Comparison of ENCODE assay signal across 9 cellular contexts in genomic region chr17:58323420-58324408, GRCh38. TPM values are rescaled to one million over a fixed set of nuclear protein-coding genes. Genes with fewer than 3 reads are reported as not detected.
DNase-seq lines count a peak whose midpoint lies in the region; ATAC-seq and TF ChIP-seq lines count a peak whose summit lies in the region.
"Had no signal": no experiment of that assay in that cellular context is flagged by ENCODE, and none has a peak within 500 bp of the region (broad histone marks: within the 10 kb centered on the region; RNA-seq: fewer than 3 reads in every experiment).

No MANE protein-coding gene starts in this region.

- peaks cover 11 to 28% (median 23%) of the 10 kb centered on the region in 3 donors for H3K4me1 Mint-ChIP-seq in IgD-negative memory B cell
- peaks cover 12% of the 10 kb centered on the region for H3K4me1 Mint-ChIP-seq in nephron

- DNase-seq in 8988T (peak; percentile 27), MV-4-11 (lab: John Stamatoyannopoulos, UW) (no peak), left colon (no peak)
- DNase-seq in NK-92 treated with Interleukin-12 subunit alpha and Interleukin-12 subunit beta, amount 100 ng/mL, for 24 hours (lab: John Stamatoyannopoulos, UW), result no peak
- DNase-seq in activated CD4-positive, alpha-beta T cell treated with anti-CD3 and anti-CD28 coated beads for 1 hour, result no peak

- peaks cover 0 to 3% of the 10 kb centered on the region in 2 donors for H3K36me3 ChIP-seq in esophagus (ENCODE audit: control insufficient read depth in 2 of 2, insufficient read depth in 2 of 2, low read length in 1 of 2)

- H3K27ac ChIP-seq in esophagus (ENCODE audit: low read depth in 2 of 2, low read length in 1 of 2), result no peak overlapping the region

- H3K27me3 Mint-ChIP-seq in IgD-negative memory B cell, result no peaks in the 10 kb centered on the region
- H3K27me3 Mint-ChIP-seq in nephron (ENCODE audit: low read depth), result peaks cover 12% of the 10 kb centered on the region

- no peak for ATAC-seq in left colon
- ATAC-seq: K562 had no signal

- no peak for TF ChIP-seq CTCF in nephron (IDR thresholded peaks at IDR 0.05; ENCODE audit: unreplicated experiment in 3 of 3)

- H3K9me3 Mint-ChIP-seq in IgD-negative memory B cell (no peaks in the 10 kb centered on the region), nephron (no peaks in the 10 kb centered on the region)

- no peaks in the 10 kb centered on the region for H3K27me3 ChIP-seq in esophagus (ENCODE audit: control insufficient read depth in 1 of 2, insufficient read depth in 2 of 2, low read length in 2 of 2)

- intact Hi-C loops in left colon (cut with DNase I, micrococcal nuclease), result no loop called here

- H3K9me3 ChIP-seq in esophagus (ENCODE audit: control insufficient read depth in 2 of 2, insufficient read depth in 1 of 2, low read depth in 1 of 2, low read length in 1 of 2), result no peaks in the 10 kb centered on the region

- peaks cover 0 to 11% of the 10 kb centered on the region in 2 donors for H3K4me1 ChIP-seq in esophagus (ENCODE audit: control insufficient read depth in 2 of 2, insufficient read depth in 2 of 2, low read length in 1 of 2)

- H3K36me3 Mint-ChIP-seq in IgD-negative memory B cell (peaks cover 3% of the 10 kb centered on the region), nephron (ENCODE audit: low read depth) (peaks cover 5% of the 10 kb centered on the region)

- H3K4me3 ChIP-seq in esophagus (ENCODE audit: low read depth in 1 of 2, low read length in 2 of 2), result peak overlapping the region; percentile 49 to 59
- H3K4me3 ChIP-seq: K562 had no signal

- H3K27ac Mint-ChIP-seq in IgD-negative memory B cell (peak overlapping the region in 1 of 3 donors; percentile 82), nephron (peak overlapping the region; percentile 55 to 75 (median 57))

- peak overlapping the region in 3 of 4 donors; percentile 47 to 78 (median 61) for H3K4me3 Mint-ChIP-seq in IgD-negative memory B cell
- H3K4me3 Mint-ChIP-seq in nephron, result peak overlapping the region; percentile 80 to 82 (median 81)

- WGBS in esophagus, 2 donors, result 28 to 37% methylated on average over 20 of the region's 20 CpGs

RNA-seq across cellular contexts. Expression of gene TSPOAP1, which starts 4.9 kb away (rescaled TPM):
- 1.3 TPM for polyA plus RNA-seq in IgD-negative memory B cell
- 10 to 100 TPM in 1 of 2 donors, 1 to 10 TPM in 1; 7.3 to 14.9 TPM for polyA plus RNA-seq in esophagus
- 1 to 10 TPM; 6.1 to 7.9 TPM for total RNA-seq in left colon

RNA-seq across cellular contexts. Expression of gene SUPT4H1, which starts 28.3 kb away (rescaled TPM):
- polyA plus RNA-seq in IgD-negative memory B cell (94.2 TPM), esophagus (10 to 100 TPM; 39.9 to 80.8 TPM)
- total RNA-seq in left colon, result 10 to 100 TPM; 58.1 to 63.0 TPM

RNA-seq across cellular contexts. Expression of gene MPO, which starts 43.0 kb away (rescaled TPM):
- not detected for polyA plus RNA-seq in IgD-negative memory B cell
- polyA plus RNA-seq in esophagus, result under 1 TPM in 1 of 2 donors, not detected in 1; 0.02 TPM
- total RNA-seq in left colon, result under 1 TPM in 1 of 2 donors, not detected in 1; 0.45 TPM
